ENCODE assay signal across 8 cellular contexts in the genomic region with DNA sequence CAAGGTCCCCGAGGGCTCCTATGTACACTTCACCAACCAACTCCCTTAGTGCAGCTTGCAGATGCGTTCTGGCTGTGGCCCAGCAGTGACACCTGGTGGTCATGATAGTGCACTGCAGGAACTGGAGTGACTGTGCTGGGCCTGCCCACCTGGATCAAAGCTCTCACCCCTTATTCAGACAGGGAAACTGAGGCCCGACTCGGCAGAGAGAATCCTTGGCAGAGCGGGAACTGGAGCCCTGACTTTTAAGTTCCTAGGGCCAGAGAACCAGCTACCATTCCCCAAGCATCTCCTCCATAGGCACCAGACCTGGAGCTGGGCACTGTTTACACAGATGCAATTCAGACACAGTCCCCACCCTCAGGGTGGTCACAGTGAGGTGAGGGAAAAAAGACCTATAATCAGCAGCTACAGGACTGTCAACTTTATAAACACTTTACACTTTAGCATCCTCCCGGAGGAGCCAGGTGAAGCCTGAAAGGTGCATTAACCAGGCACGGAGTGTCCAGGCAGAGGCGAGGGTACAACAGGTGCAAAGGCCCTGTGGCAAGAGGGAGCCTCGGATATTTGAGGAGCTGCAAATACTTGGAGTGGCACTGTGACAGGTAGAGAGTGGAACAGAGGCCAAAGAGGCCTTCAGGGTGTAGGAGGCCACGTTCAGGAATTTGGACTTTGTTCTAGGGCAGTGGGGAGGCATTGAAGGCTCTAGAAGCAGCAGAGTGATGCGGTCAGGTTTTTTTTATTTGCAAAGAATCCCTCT. TPM values are rescaled to one million over a fixed set of nuclear protein-coding genes. Genes with fewer than 3 reads are reported as not detected.
DNase-seq lines count a peak whose midpoint lies in the region; ATAC-seq and TF ChIP-seq lines count a peak whose summit lies in the region.

No MANE protein-coding gene starts in this region.

- H3F3A ChIP-seq in GM23338 (replicated peaks; ENCODE audit: low read depth): no peaks in the 10 kb centered on the region

- no peaks in the 10 kb centered on the region for H4K20me1 ChIP-seq in GM23338 (replicated peaks; ENCODE audit: insufficient read depth)

- H3K4me3 ChIP-seq in BJ (ENCODE audit: low read depth, low read length): no peak overlapping the region
- no peak overlapping the region for H3K4me3 ChIP-seq in GM23338

- no peak overlapping the region for H2AFZ ChIP-seq in GM23338

- peak; percentile 97 for TF ChIP-seq CTCF in BJ (IDR thresholded peaks at IDR 0.05; ENCODE audit: insufficient read depth, low read depth, low read length)
- peak; percentile 90 to 99 for TF ChIP-seq CTCF in GM23338 (conservative IDR thresholded peaks at IDR 0.05; ENCODE audit: low read depth in 2 of 2)

- H3K4me1 Mint-ChIP-seq in GM23338: no peaks in the 10 kb centered on the region
- peaks cover 1% of the 10 kb centered on the region for H3K4me1 Mint-ChIP-seq in activated CD4-positive, alpha-beta T cell treated with anti-CD3 and anti-CD28 coated beads, Interleukin-2, amount 10 ng/mL, durations not matched to agents 7 days and 5 days

- no peaks in the 10 kb centered on the region for H3K4me1 ChIP-seq in GM23338 (ENCODE audit: insufficient read depth)

- H3K4me3 Mint-ChIP-seq in GM23338: no peak overlapping the region
- no peak overlapping the region for H3K4me3 Mint-ChIP-seq in activated CD4-positive, alpha-beta T cell treated with anti-CD3 and anti-CD28 coated beads, Interleukin-2, amount 10 ng/mL, durations not matched to agents 7 days and 5 days

- no peak overlapping the region for H3K27ac ChIP-seq in GM23338 (ENCODE audit: low read depth)

- H3K4me2 ChIP-seq in GM23338: no peak overlapping the region

- H3K9me2 ChIP-seq in GM23338 (ENCODE audit: insufficient read depth): no peaks in the 10 kb centered on the region

- H3K36me3 ChIP-seq in BJ (ENCODE audit: control insufficient read depth, insufficient read depth, low read length) (no peaks in the 10 kb centered on the region), GM23338 (ENCODE audit: insufficient read depth) (no peaks in the 10 kb centered on the region)

- no peak for DNase-seq in BJ (ENCODE audit: low read depth)
- peak; percentile 73 for DNase-seq in GM23338 (ENCODE audit: low spot score)
- DNase-seq in NCI-H2227 treated with DMSO at 0.1 percent for 48 hours (lab: John Stamatoyannopoulos, UW): peak; percentile 9
- peak; percentile 72 for DNase-seq in activated CD4-positive, alpha-beta T cell treated with anti-CD3 and anti-CD28 coated beads, Interleukin-2, amount 10 ng/mL, durations not matched to agents 7 days and 5 days
- DNase-seq in dermis blood vessel endothelial cell: peak; percentile 81
- DNase-seq in lung microvascular endothelial cell (ENCODE audit: low read depth in 2 of 2): peak; percentile 69 to 83
- DNase-seq in stimulated activated CD8-positive, alpha-beta memory T cell treated with anti-CD3 and anti-CD28 coated beads, Interleukin-2, amount 100 ng/mL, for 1 hour (ENCODE audit: low read depth in 2 of 2): peak; percentile 30 to 47
- DNase-seq in OCI-M2 (lab: John Stamatoyannopoulos, UW; ENCODE audit: unreplicated experiment): no peak

- CTCF ChIA-PET in BJ (lab: Yijun Ruan, JAX): interaction anchor here (0.5 to 3.5 kb wide), 49 partner anchors 10 to 1226 kb away, joined by 3 to 33 read pairs (median 5); partner anchors contain the start of genes C22orf31, EWSR1 and RHBDD3
- CTCF ChIA-PET in activated CD4-positive, alpha-beta T cell treated with anti-CD3 and anti-CD28 coated beads, Interleukin-2, amount 10 ng/mL, durations not matched to agents 7 days and 5 days (lab: Charles Lee): interaction anchor here (0.6 to 1.6 kb wide), 18 partner anchors 9 to 1150 kb away, joined by 3 to 6 read pairs (median 3); partner anchors contain the start of gene EMID1

- H3K27ac Mint-ChIP-seq in GM23338: no peak overlapping the region
- H3K27ac Mint-ChIP-seq in activated CD4-positive, alpha-beta T cell treated with anti-CD3 and anti-CD28 coated beads, Interleukin-2, amount 10 ng/mL, durations not matched to agents 7 days and 5 days: no peak overlapping the region

- peaks cover 8% of the 10 kb centered on the region for H3K27me3 Mint-ChIP-seq in GM23338 (ENCODE audit: insufficient read depth, low read depth, poor library complexity)
- H3K27me3 Mint-ChIP-seq in activated CD4-positive, alpha-beta T cell treated with anti-CD3 and anti-CD28 coated beads, Interleukin-2, amount 10 ng/mL, durations not matched to agents 7 days and 5 days: peaks cover 16% of the 10 kb centered on the region

- H3K79me2 ChIP-seq in GM23338 (replicated peaks; ENCODE audit: insufficient read depth): no peaks in the 10 kb centered on the region

- H3K36me3 Mint-ChIP-seq in GM23338 (ENCODE audit: low read depth): peaks cover 18% of the 10 kb centered on the region; the same call in 2 of the 3 replicates
- H3K36me3 Mint-ChIP-seq in activated CD4-positive, alpha-beta T cell treated with anti-CD3 and anti-CD28 coated beads, Interleukin-2, amount 10 ng/mL, durations not matched to agents 7 days and 5 days (ENCODE audit: low read depth): peaks cover 4% of the 10 kb centered on the region

- peaks cover 25% of the 10 kb centered on the region for H3K9me3 Mint-ChIP-seq in GM23338
- peaks cover 13% of the 10 kb centered on the region for H3K9me3 Mint-ChIP-seq in activated CD4-positive, alpha-beta T cell treated with anti-CD3 and anti-CD28 coated beads, Interleukin-2, amount 10 ng/mL, durations not matched to agents 7 days and 5 days

- ATAC-seq in GM23338: peak; percentile 97

- POLR2A ChIA-PET in BJ (lab: Charles Lee): no interaction called here
- POLR2A ChIA-PET in activated CD4-positive, alpha-beta T cell treated with anti-CD3 and anti-CD28 coated beads, Interleukin-2, amount 10 ng/mL, durations not matched to agents 7 days and 5 days (lab: Charles Lee): no interaction called here

- peaks cover 3% of the 10 kb centered on the region for H3K27me3 ChIP-seq in BJ (ENCODE audit: control insufficient read depth, insufficient read depth, low read length)
- H3K27me3 ChIP-seq in GM23338 (ENCODE audit: insufficient read depth): no peaks in the 10 kb centered on the region

TF ChIP-seq in GM23338, 12 proteins besides CTCF, POLR2A, EP300 and RAD21 (continues in another document):
- TF ChIP-seq, protein P1, sequence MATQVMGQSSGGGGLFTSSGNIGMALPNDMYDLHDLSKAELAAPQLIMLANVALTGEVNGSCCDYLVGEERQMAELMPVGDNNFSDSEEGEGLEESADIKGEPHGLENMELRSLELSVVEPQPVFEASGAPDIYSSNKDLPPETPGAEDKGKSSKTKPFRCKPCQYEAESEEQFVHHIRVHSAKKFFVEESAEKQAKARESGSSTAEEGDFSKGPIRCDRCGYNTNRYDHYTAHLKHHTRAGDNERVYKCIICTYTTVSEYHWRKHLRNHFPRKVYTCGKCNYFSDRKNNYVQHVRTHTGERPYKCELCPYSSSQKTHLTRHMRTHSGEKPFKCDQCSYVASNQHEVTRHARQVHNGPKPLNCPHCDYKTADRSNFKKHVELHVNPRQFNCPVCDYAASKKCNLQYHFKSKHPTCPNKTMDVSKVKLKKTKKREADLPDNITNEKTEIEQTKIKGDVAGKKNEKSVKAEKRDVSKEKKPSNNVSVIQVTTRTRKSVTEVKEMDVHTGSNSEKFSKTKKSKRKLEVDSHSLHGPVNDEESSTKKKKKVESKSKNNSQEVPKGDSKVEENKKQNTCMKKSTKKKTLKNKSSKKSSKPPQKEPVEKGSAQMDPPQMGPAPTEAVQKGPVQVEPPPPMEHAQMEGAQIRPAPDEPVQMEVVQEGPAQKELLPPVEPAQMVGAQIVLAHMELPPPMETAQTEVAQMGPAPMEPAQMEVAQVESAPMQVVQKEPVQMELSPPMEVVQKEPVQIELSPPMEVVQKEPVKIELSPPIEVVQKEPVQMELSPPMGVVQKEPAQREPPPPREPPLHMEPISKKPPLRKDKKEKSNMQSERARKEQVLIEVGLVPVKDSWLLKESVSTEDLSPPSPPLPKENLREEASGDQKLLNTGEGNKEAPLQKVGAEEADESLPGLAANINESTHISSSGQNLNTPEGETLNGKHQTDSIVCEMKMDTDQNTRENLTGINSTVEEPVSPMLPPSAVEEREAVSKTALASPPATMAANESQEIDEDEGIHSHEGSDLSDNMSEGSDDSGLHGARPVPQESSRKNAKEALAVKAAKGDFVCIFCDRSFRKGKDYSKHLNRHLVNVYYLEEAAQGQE (IDR thresholded peaks at IDR 0.05; ENCODE audit: unreplicated experiment): no peak
- no peak for TF ChIP-seq CREB1 (CRISPR knock-in tag; IDR thresholded peaks at IDR 0.05; ENCODE audit: low read depth)

RNA-seq across cellular contexts. Expression of gene RHBDD3, which starts 22.0 kb away (rescaled TPM):
- polyA plus RNA-seq in BJ (2011; rRNA removed) (9.1 and 15.6 TPM in 2 replicates), GM23338 (2016; fragmentation: Nextera tagmentation; extraction: Ambion mirVana) (55.0 and 60.3 TPM in 2 replicates)
- polyA minus RNA-seq in BJ (2011; rRNA and poly(A)+ RNA removed): 3.4 and 6.6 TPM in 2 replicates
- 95.6 and 115 TPM in 2 replicates for total RNA-seq in GM23338 (2014; rRNA removed; shearing (Covaris generic))
- total RNA-seq in activated CD4-positive, alpha-beta T cell treated with anti-CD3 and anti-CD28 coated beads, Interleukin-2, amount 10 ng/mL, durations not matched to agents 7 days and 5 days: 10 to 100 TPM; 31.2 to 33.0 TPM
- total RNA-seq in dermis blood vessel endothelial cell (27.1 and 28.1 TPM in 2 replicates), lung microvascular endothelial cell (13.1 and 14.1 TPM in 2 replicates)

RNA-seq across cellular contexts. Expression of gene EWSR1, which starts 22.3 kb away (rescaled TPM):
- polyA plus RNA-seq in BJ (2011; rRNA removed): 134 and 206 TPM in 2 replicates
- 127 and 216 TPM in 2 replicates for polyA minus RNA-seq in BJ (2011; rRNA and poly(A)+ RNA removed)
- 390 and 427 TPM in 2 replicates for total RNA-seq in GM23338 (2014; rRNA removed; shearing (Covaris generic))
- polyA plus RNA-seq in GM23338 (2016; fragmentation: Nextera tagmentation; extraction: Ambion mirVana): 382 and 391 TPM in 2 replicates
- total RNA-seq in activated CD4-positive, alpha-beta T cell treated with anti-CD3 and anti-CD28 coated beads, Interleukin-2, amount 10 ng/mL, durations not matched to agents 7 days and 5 days: 100 to 1,000 TPM; 329 to 400 TPM
- total RNA-seq in dermis blood vessel endothelial cell: 153 and 156 TPM in 2 replicates
- total RNA-seq in lung microvascular endothelial cell: 115 and 137 TPM in 2 replicates

RNA-seq across cellular contexts. Expression of gene EMID1, which starts 40.1 kb away (rescaled TPM):
- polyA plus RNA-seq in BJ (2011; rRNA removed): 0.05 and 0.13 TPM in 2 replicates
- 0.09 TPM in 1 of 2 replicates, not detected in the other for polyA minus RNA-seq in BJ (2011; rRNA and poly(A)+ RNA removed)
- 13.2 and 13.4 TPM in 2 replicates for total RNA-seq in GM23338 (2014; rRNA removed; shearing (Covaris generic))
- polyA plus RNA-seq in GM23338 (2016; fragmentation: Nextera tagmentation; extraction: Ambion mirVana): 3.0 and 3.5 TPM in 2 replicates
- total RNA-seq in activated CD4-positive, alpha-beta T cell treated with anti-CD3 and anti-CD28 coated beads, Interleukin-2, amount 10 ng/mL, durations not matched to agents 7 days and 5 days: not detected
- 2.9 and 6.1 TPM in 2 replicates for total RNA-seq in dermis blood vessel endothelial cell
- total RNA-seq in lung microvascular endothelial cell: 3.7 and 9.1 TPM in 2 replicates

Comparison
In these comparisons a context has a peak if more than half of its experiments do, and no peak if none do; other contexts are left out.
1. DNase-seq: peak in GM23338 (single experiment), NCI-H2227 treated with DMSO at 0.1 percent for 48 hours (single experiment), activated CD4-positive, alpha-beta T cell treated with anti-CD3 and anti-CD28 coated beads, Interleukin-2, amount 10 ng/mL, durations not matched to agents 7 days and 5 days (single experiment), dermis blood vessel endothelial cell (single experiment), lung microvascular endothelial cell (2 of 2) and stimulated activated CD8-positive, alpha-beta memory T cell treated with anti-CD3 and anti-CD28 coated beads, Interleukin-2, amount 100 ng/mL, for 1 hour (2 of 2); none in BJ (single experiment) and OCI-M2 (single experiment).